Comparison of ENCODE assay signal across 18 cellular contexts in the genomic region with DNA sequence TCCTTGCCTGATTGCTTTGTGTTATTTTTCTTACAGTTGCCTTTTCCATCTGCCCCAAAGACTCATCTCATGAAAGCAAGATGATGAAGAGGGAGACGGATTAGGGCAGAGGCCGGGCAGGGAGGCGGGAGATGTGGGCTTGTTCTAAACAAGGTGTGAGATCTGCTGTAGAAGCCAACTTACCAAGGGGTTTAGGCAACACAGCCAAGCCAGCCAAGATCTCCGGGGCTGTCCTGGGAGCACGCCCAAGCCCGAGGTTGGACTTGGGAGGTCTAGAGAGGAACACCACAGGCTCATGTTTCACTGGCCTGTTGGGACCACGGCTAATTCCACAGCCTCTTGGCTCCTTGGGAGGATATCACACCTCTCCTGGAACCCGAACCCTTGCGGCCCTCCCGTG.
"Had no signal": no experiment of that assay in that cellular context is flagged by ENCODE, and none has a peak within 500 bp of the region (broad histone marks: within the 10 kb centered on the region; RNA-seq: fewer than 3 reads in every experiment).

No MANE protein-coding gene starts in this region.

- H3K36me3 ChIP-seq: heart right ventricle, left ventricle myocardium inferior, ovary, right lobe of liver, tibial nerve, vagina had no signal

- H3K27me3 ChIP-seq: heart right ventricle, ovary, right lobe of liver, tibial nerve, vagina had no signal

- H3K4me3 ChIP-seq: heart right ventricle, left ventricle myocardium inferior, lung, mucosa of descending colon, ovary, psoas muscle, right lobe of liver, tibial nerve, vagina had no signal

- DNase-seq: heart right ventricle; hypothalamus; immature natural killer cell; left ventricle myocardium inferior; mesendoderm; midbrain; mucosa of descending colon; naive thymus-derived CD4-positive, alpha-beta T cell; ovary; psoas muscle; right lobe of liver; stimulated activated CD4-positive, alpha-beta T cell treated with anti-CD3 and anti-CD28 coated beads, Interleukin-4, amount 100 ng/mL, for 24 hours; stimulated activated naive CD4-positive, alpha-beta T cell had no signal

- H3K9me3 ChIP-seq: ovary, right lobe of liver had no signal

- H3K4me1 ChIP-seq: heart right ventricle, left ventricle myocardium inferior, psoas muscle, right lobe of liver, tibial nerve, vagina had no signal

- ATAC-seq: heart right ventricle; mucosa of descending colon; naive thymus-derived CD4-positive, alpha-beta T cell; natural killer cell treated with Interleukin-12 subunit alpha and Interleukin-12 subunit beta and Interleukin-15 and Interleukin-18, amount 100 ng/mL, for 72 hours; psoas muscle; right lobe of liver; stimulated activated effector memory CD8-positive, alpha-beta T cell treated with anti-CD3 and anti-CD28 coated beads, Interleukin-12 subunit alpha, Interleukin-12 subunit beta, amount 100 ng/mL, for 72 hours had no signal

- H3K27ac ChIP-seq: heart right ventricle, left ventricle myocardium inferior, ovary, psoas muscle, right lobe of liver, tibial nerve, vagina had no signal
